Comparison of ENCODE assay signal across 13 cellular contexts in the genomic region with DNA sequence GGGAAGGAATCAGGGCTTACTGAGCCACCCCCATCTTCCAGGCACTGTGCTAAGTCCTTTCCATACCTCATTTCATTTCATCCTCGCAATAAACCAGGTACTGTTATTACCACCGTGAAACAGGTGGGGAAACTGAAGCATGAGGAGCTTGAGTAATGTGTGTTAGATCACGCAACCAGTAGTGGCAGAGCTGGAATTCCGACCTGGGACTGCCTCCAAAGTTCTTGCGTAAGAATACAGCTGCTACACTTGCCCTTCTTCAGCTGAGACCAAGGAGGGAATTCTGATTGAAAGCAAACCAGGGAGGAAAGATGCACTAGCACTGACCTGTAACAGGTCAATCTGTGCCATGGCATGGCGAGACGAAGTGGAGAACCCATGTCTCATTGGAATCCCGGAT.
DNase-seq lines count a peak whose midpoint lies in the region; ATAC-seq and TF ChIP-seq lines count a peak whose summit lies in the region.
"Had no signal": no experiment of that assay in that cellular context is flagged by ENCODE, and none has a peak within 500 bp of the region (broad histone marks: within the 10 kb centered on the region; RNA-seq: fewer than 3 reads in every experiment).

No MANE protein-coding gene starts in this region.

- H3K36me3 ChIP-seq in ascending aorta = no peaks in the 10 kb centered on the region

- no peak overlapping the region for H3K4me3 ChIP-seq in ascending aorta

- no peak overlapping the region for H3K4me3 Mint-ChIP-seq in Calu3 (ENCODE audit: low read depth, unreplicated experiment)
- no peak overlapping the region for H3K4me3 Mint-ChIP-seq in activated T-helper 2 cell treated with anti-CD3 and anti-CD28 coated beads, Interferon-gamma antibody, Interleukin-2, Interleukin-4, amounts not matched to agents 10 μg/mL and 5 μg/mL and 100 μg/mL, durations not matched to agents 14 hours and 24 hours and 36 hours (ENCODE audit: low read depth)
- H3K4me3 Mint-ChIP-seq: activated naive CD4-positive, alpha-beta T cell treated with anti-CD3 and anti-CD28 coated beads for 36 hours; CD14-positive monocyte had no signal

- no peak overlapping the region for H3K27ac Mint-ChIP-seq in Calu3 (ENCODE audit: unreplicated experiment)
- no peak overlapping the region for H3K27ac Mint-ChIP-seq in activated T-helper 2 cell treated with anti-CD3 and anti-CD28 coated beads, Interferon-gamma antibody, Interleukin-2, Interleukin-4, amounts not matched to agents 10 μg/mL and 5 μg/mL and 100 μg/mL, durations not matched to agents 14 hours and 24 hours and 36 hours
- H3K27ac Mint-ChIP-seq: activated naive CD4-positive, alpha-beta T cell treated with anti-CD3 and anti-CD28 coated beads for 36 hours; CD14-positive monocyte had no signal

- no peaks in the 10 kb centered on the region for H3K27me3 Mint-ChIP-seq in Calu3 (ENCODE audit: unreplicated experiment)
- no peaks in the 10 kb centered on the region for H3K27me3 Mint-ChIP-seq in activated T-helper 2 cell treated with anti-CD3 and anti-CD28 coated beads, Interferon-gamma antibody, Interleukin-2, Interleukin-4, amounts not matched to agents 10 μg/mL and 5 μg/mL and 100 μg/mL, durations not matched to agents 14 hours and 24 hours and 36 hours (ENCODE audit: low read depth)

- H3K4me1 ChIP-seq in foreskin keratinocyte (no peaks in the 10 kb centered on the region), ascending aorta (peaks cover 0 to 4% of the 10 kb centered on the region in 2 donors)

- no peaks in the 10 kb centered on the region for H3K9me3 Mint-ChIP-seq in Calu3 (ENCODE audit: low read depth, unreplicated experiment)
- H3K9me3 Mint-ChIP-seq in activated T-helper 2 cell treated with anti-CD3 and anti-CD28 coated beads, Interferon-gamma antibody, Interleukin-2, Interleukin-4, amounts not matched to agents 10 μg/mL and 5 μg/mL and 100 μg/mL, durations not matched to agents 14 hours and 24 hours and 36 hours = no peaks in the 10 kb centered on the region

- CTCF ChIA-PET in Calu3 (lab: Charles Lee) = interaction anchor here (0.6 to 1.6 kb wide), 2 partner anchors 11 to 63 kb away, joined by 3 to 4 read pairs; no protein-coding TSS in a partner anchor

- H3K27ac ChIP-seq in foreskin keratinocyte (no peak overlapping the region), ascending aorta (no peak overlapping the region)

- BruUV-seq in Calu3 (replicated peaks; lab: Mats Ljungman, UMichigan) = no TSS peak

- H3K4me1 Mint-ChIP-seq in Calu3 (ENCODE audit: low read depth, unreplicated experiment) = peaks cover 15% of the 10 kb centered on the region
- H3K4me1 Mint-ChIP-seq in activated T-helper 2 cell treated with anti-CD3 and anti-CD28 coated beads, Interferon-gamma antibody, Interleukin-2, Interleukin-4, amounts not matched to agents 10 μg/mL and 5 μg/mL and 100 μg/mL, durations not matched to agents 14 hours and 24 hours and 36 hours (ENCODE audit: low read depth) = no peaks in the 10 kb centered on the region

- no peaks in the 10 kb centered on the region for H3K9me3 ChIP-seq in ascending aorta
- H3K9me3 ChIP-seq: SK-N-SH had no signal

- no peaks in the 10 kb centered on the region for H3K27me3 ChIP-seq in foreskin keratinocyte
- no peaks in the 10 kb centered on the region for H3K27me3 ChIP-seq in ascending aorta

- H3K36me3 Mint-ChIP-seq in Calu3 (ENCODE audit: insufficient read depth, unreplicated experiment) = peaks cover 10% of the 10 kb centered on the region
- H3K36me3 Mint-ChIP-seq in activated T-helper 2 cell treated with anti-CD3 and anti-CD28 coated beads, Interferon-gamma antibody, Interleukin-2, Interleukin-4, amounts not matched to agents 10 μg/mL and 5 μg/mL and 100 μg/mL, durations not matched to agents 14 hours and 24 hours and 36 hours (ENCODE audit: low read depth) = no peaks in the 10 kb centered on the region
- H3K36me3 Mint-ChIP-seq: CD14-positive monocyte had no signal

- TF ChIP-seq CTCF in Calu3 (IDR thresholded peaks at IDR 0.05; ENCODE audit: unreplicated experiment) = no peak
- no peak for TF ChIP-seq CTCF in foreskin keratinocyte (conservative IDR thresholded peaks at IDR 0.05)
- no peak for TF ChIP-seq CTCF in ascending aorta (IDR thresholded peaks at IDR 0.05)

- intact Hi-C loops in Calu3 (cut with micrococcal nuclease; ENCODE audit: unreplicated experiment) = no loop called here
- intact Hi-C loops in sciatic nerve (cut with DNase I) = no loop called here
- intact Hi-C loops in ascending aorta (cut with DNase I) = no loop called here
- intact Hi-C loops in activated T-helper 2 cell treated with anti-CD3 and anti-CD28 coated beads, Interferon-gamma antibody, Interleukin-2, Interleukin-4, amounts not matched to agents 10 μg/mL and 5 μg/mL and 100 μg/mL, durations not matched to agents 14 hours and 24 hours and 36 hours (cut with micrococcal nuclease) = no loop called here

- ATAC-seq in foreskin keratinocyte (peak; percentile 8), sciatic nerve (peak; percentile 45)

- DNase-seq in Calu3 (peak; percentile 41), amniotic epithelial cell (ENCODE audit: low read depth) (peak; percentile 65), foreskin keratinocyte (peak; percentile 65 to 78), sciatic nerve (ENCODE audit: low spot score) (no peak), ascending aorta (ENCODE audit: low spot score in 2 of 2) (no peak), activated gamma-delta T cell (lab: John Stamatoyannopoulos, UW) (no peak)
- no peak for DNase-seq in stimulated activated naive CD4-positive, alpha-beta T cell (lab: John Stamatoyannopoulos, UW)
- DNase-seq in activated T-helper 2 cell treated with anti-CD3 and anti-CD28 coated beads, Interferon-gamma antibody, Interleukin-2, Interleukin-4, amounts not matched to agents 10 μg/mL and 5 μg/mL and 100 μg/mL, durations not matched to agents 14 hours and 24 hours and 36 hours (ENCODE audit: low spot score) = no peak
- DNase-seq: activated CD8-positive, alpha-beta memory T cell treated with anti-CD3 and anti-CD28 coated beads for 24 hours; activated naive CD4-positive, alpha-beta T cell treated with anti-CD3 and anti-CD28 coated beads for 36 hours; central memory CD4-positive, alpha-beta T cell; SK-N-SH had no signal

Comparison
In these comparisons a context has a peak if more than half of its experiments do, and no peak if none do; other contexts are left out.
1. DNase-seq: peak in Calu3 (single experiment), amniotic epithelial cell (single experiment) and foreskin keratinocyte (2 of 2); none in sciatic nerve (single experiment), ascending aorta (0 of 2), stimulated activated naive CD4-positive, alpha-beta T cell (0 of 6), activated gamma-delta T cell (single experiment) and activated T-helper 2 cell treated with anti-CD3 and anti-CD28 coated beads, Interferon-gamma antibody, Interleukin-2, Interleukin-4, amounts not matched to agents 10 μg/mL and 5 μg/mL and 100 μg/mL, durations not matched to agents 14 hours and 24 hours and 36 hours (single experiment).